ENCODE assay signal across 16 cellular contexts in genomic region chr21:42645211-42646075, GRCh38.
"Had no signal": no experiment of that assay in that cellular context is flagged by ENCODE, and none has a peak within 500 bp of the region (broad histone marks: within the 10 kb centered on the region; RNA-seq: fewer than 3 reads in every experiment).

No MANE protein-coding gene starts in this region.

- H3K9me3 Mint-ChIP-seq: activated naive CD4-positive, alpha-beta T cell treated with anti-CD3 and anti-CD28 coated beads for 36 hours; activated T-cell treated with anti-CD3 and anti-CD28 coated beads, Interleukin-2, amount 50 U/mL, for 4 hours; naive thymus-derived CD8-positive, alpha-beta T cell; T-helper 2 cell treated with Interferon-gamma antibody and Interleukin-4, amounts not matched to agents 5 μg/mL and 100 μg/mL, for 36 hours had no signal

- H3K27ac Mint-ChIP-seq: activated CD8-positive, alpha-beta T cell treated with anti-CD3 and anti-CD28 coated beads, Interleukin-2, amount 10 ng/mL, durations not matched to agents 7 days and 5 days; activated naive CD4-positive, alpha-beta T cell treated with anti-CD3 and anti-CD28 coated beads for 36 hours; T-helper 2 cell treated with Interferon-gamma antibody and Interleukin-4, amounts not matched to agents 5 μg/mL and 100 μg/mL, for 36 hours had no signal

- H3K27me3 ChIP-seq: thyroid gland had no signal

- H3K36me3 Mint-ChIP-seq: naive thymus-derived CD8-positive, alpha-beta T cell had no signal

- H3K4me3 Mint-ChIP-seq: activated CD8-positive, alpha-beta T cell treated with anti-CD3 and anti-CD28 coated beads, Interleukin-2, amount 10 ng/mL, durations not matched to agents 7 days and 5 days; activated naive CD4-positive, alpha-beta T cell treated with anti-CD3 and anti-CD28 coated beads for 36 hours; activated T-cell treated with anti-CD3 and anti-CD28 coated beads, Interleukin-2, amount 50 U/mL, for 4 hours; naive thymus-derived CD8-positive, alpha-beta T cell; T-helper 2 cell treated with Interferon-gamma antibody and Interleukin-4, amounts not matched to agents 5 μg/mL and 100 μg/mL, for 36 hours had no signal

- H3K27ac ChIP-seq: left lung, thyroid gland had no signal

- DNase-seq: activated CD4-positive, alpha-beta T cell treated with anti-CD3 and anti-CD28 coated beads for 48 hours; activated CD4-positive, CD25-positive, alpha-beta regulatory T cell; activated CD8-positive, alpha-beta T cell treated with anti-CD3 and anti-CD28 coated beads, Interleukin-2, amount 10 ng/mL, durations not matched to agents 7 days and 5 days; activated naive CD4-positive, alpha-beta T cell treated with anti-CD3 and anti-CD28 coated beads for 36 hours; activated T-cell treated with anti-CD3 and anti-CD28 coated beads, Interleukin-2, amount 50 U/mL, for 4 hours; cortex of kidney; erythroblast; mesendoderm; stimulated activated CD4-positive, alpha-beta T cell treated with anti-CD3 and anti-CD28 coated beads, Interleukin-2, amount 100 ng/mL, for 24 hours; stimulated activated naive CD4-positive, alpha-beta T cell treated with Interleukin-2 at 50 U/mL for 16 hours; thyroid gland had no signal

- H3K4me1 Mint-ChIP-seq: naive thymus-derived CD8-positive, alpha-beta T cell had no signal

- ATAC-seq: activated CD8-positive, alpha-beta T cell treated with anti-CD3 and anti-CD28 coated beads, Interleukin-2, amount 10 ng/mL, durations not matched to agents 7 days and 5 days; activated T-cell treated with anti-CD3 and anti-CD28 coated beads, Interleukin-2, amount 50 U/mL, for 4 hours; left lung; naive thymus-derived CD8-positive, alpha-beta T cell had no signal

- H3K4me3 ChIP-seq: left lung, thyroid gland had no signal

- H3K36me3 ChIP-seq: left lung, thyroid gland had no signal

- H3K9me3 ChIP-seq: left lung, thyroid gland had no signal

- FAIRE-seq: endometrium, frontal cortex had no signal
